25 cellular contexts compared by ENCODE assay signal in the genomic region with DNA sequence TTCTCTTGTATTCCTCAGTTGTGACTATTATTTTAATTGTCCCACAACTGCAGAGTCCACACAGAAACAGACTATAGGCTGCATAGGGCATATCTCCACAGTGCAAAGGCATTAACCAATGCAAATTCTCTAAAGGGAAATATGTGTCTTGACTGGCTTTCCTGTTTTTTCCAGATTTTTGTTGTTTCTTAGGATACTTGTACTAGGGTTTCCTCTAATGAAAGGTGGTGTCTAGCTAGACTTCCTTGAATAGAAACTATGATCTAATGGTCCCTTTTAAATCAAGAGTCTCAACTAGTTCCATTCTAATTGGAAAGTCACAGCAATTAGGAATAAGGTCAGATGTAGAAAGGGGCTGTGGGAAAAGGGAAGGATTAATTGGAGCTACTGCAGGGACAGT.
"Had no signal": no experiment of that assay in that cellular context is flagged by ENCODE, and none has a peak within 500 bp of the region (broad histone marks: within the 10 kb centered on the region; RNA-seq: fewer than 3 reads in every experiment).

No MANE protein-coding gene starts in this region.

- ATAC-seq: activated CD4-positive, alpha-beta T cell treated with anti-CD3 and anti-CD28 coated beads for 36 hours; activated T-cell treated with anti-CD3 and anti-CD28 coated beads, Interleukin-2, amount 50 U/mL, for 72 hours had no signal

- H3K27me3 Mint-ChIP-seq: activated CD4-positive, alpha-beta memory T cell treated with anti-CD3 and anti-CD28 coated beads for 36 hours; activated CD4-positive, alpha-beta T cell treated with anti-CD3 and anti-CD28 coated beads for 36 hours; activated CD4-positive, alpha-beta T cell treated with anti-CD3 and anti-CD28 coated beads, Interleukin-2, amount 10 ng/mL, durations not matched to agents 24 days and 14 days; activated naive CD8-positive, alpha-beta T cell; activated T-cell treated with anti-CD3 and anti-CD28 coated beads, Interleukin-2, amount 50 U/mL, for 24 hours had no signal

- H3K9me3 ChIP-seq: colonic mucosa, esophagus squamous epithelium had no signal

- H3K27ac ChIP-seq: colonic mucosa, dorsolateral prefrontal cortex, epithelial cell of prostate, esophagus squamous epithelium had no signal

- H3K4me1 ChIP-seq: colonic mucosa, esophagus squamous epithelium had no signal

- H3K4me3 Mint-ChIP-seq: activated CD4-positive, alpha-beta memory T cell treated with anti-CD3 and anti-CD28 coated beads for 36 hours; activated CD4-positive, alpha-beta T cell treated with anti-CD3 and anti-CD28 coated beads for 36 hours; activated CD4-positive, alpha-beta T cell treated with anti-CD3 and anti-CD28 coated beads, Interleukin-2, amount 10 ng/mL, durations not matched to agents 24 days and 14 days; activated naive CD8-positive, alpha-beta T cell; activated T-cell treated with anti-CD3 and anti-CD28 coated beads, Interleukin-2, amount 50 U/mL, for 24 hours; activated T-cell treated with anti-CD3 and anti-CD28 coated beads, Interleukin-2, amount 50 U/mL, for 72 hours; endodermal cell had no signal

- H3K4me1 Mint-ChIP-seq: activated CD4-positive, alpha-beta T cell treated with anti-CD3 and anti-CD28 coated beads for 36 hours; activated CD4-positive, alpha-beta T cell treated with anti-CD3 and anti-CD28 coated beads, Interleukin-2, amount 10 ng/mL, durations not matched to agents 24 days and 14 days; endodermal cell had no signal

- H3K4me3 ChIP-seq: colonic mucosa, dorsolateral prefrontal cortex, esophagus squamous epithelium had no signal

- H3K36me3 ChIP-seq: colonic mucosa had no signal

- H3K27me3 ChIP-seq: colonic mucosa, dorsolateral prefrontal cortex, esophagus squamous epithelium had no signal

- H3K27ac Mint-ChIP-seq: activated CD4-positive, alpha-beta memory T cell treated with anti-CD3 and anti-CD28 coated beads for 36 hours; activated CD4-positive, alpha-beta T cell treated with anti-CD3 and anti-CD28 coated beads for 36 hours; activated CD4-positive, alpha-beta T cell treated with anti-CD3 and anti-CD28 coated beads, Interleukin-2, amount 10 ng/mL, durations not matched to agents 24 days and 14 days; activated naive CD8-positive, alpha-beta T cell; activated T-cell treated with anti-CD3 and anti-CD28 coated beads, Interleukin-2, amount 50 U/mL, for 24 hours; activated T-cell treated with anti-CD3 and anti-CD28 coated beads, Interleukin-2, amount 50 U/mL, for 72 hours; endodermal cell had no signal

- DNase-seq: activated CD4-positive, alpha-beta memory T cell treated with anti-CD3 and anti-CD28 coated beads for 36 hours; activated CD4-positive, alpha-beta T cell treated with anti-CD3 and anti-CD28 coated beads for 36 hours; activated CD4-positive, alpha-beta T cell treated with anti-CD3 and anti-CD28 coated beads, Interleukin-2, amount 10 ng/mL, durations not matched to agents 24 days and 14 days; activated CD4-positive, CD25-positive, alpha-beta regulatory T cell; activated CD4-positive, CD25-positive, alpha-beta regulatory T cell treated with anti-CD3 and anti-CD28 coated beads, Interleukin-2, amount 50 U/mL, for 72 hours; activated CD8-positive, alpha-beta memory T cell treated with anti-CD3 and anti-CD28 coated beads, Interleukin-2, amount 50 U/mL, for 48 hours; activated gamma-delta T cell; activated naive CD4-positive, alpha-beta T cell; activated naive CD4-positive, alpha-beta T cell treated with anti-CD3 and anti-CD28 coated beads, Interleukin-2, amount 50 U/mL, for 16 hours; activated T-cell treated with anti-CD3 and anti-CD28 coated beads for 4 hours; activated T-cell treated with anti-CD3 and anti-CD28 coated beads, Interleukin-2, amount 50 U/mL, for 24 hours; activated T-cell treated with anti-CD3 and anti-CD28 coated beads, Interleukin-2, amount 50 U/mL, for 72 hours; amniotic stem cell; anterior cingulate cortex; caudate nucleus; colonic mucosa; dorsolateral prefrontal cortex; effector memory CD4-positive, alpha-beta T cell; endodermal cell; esophagus squamous epithelium; foreskin melanocyte; glutamatergic neuron; T-helper 2 cell had no signal
